ENCODE assay signal across 7 cellular contexts in the genomic region with DNA sequence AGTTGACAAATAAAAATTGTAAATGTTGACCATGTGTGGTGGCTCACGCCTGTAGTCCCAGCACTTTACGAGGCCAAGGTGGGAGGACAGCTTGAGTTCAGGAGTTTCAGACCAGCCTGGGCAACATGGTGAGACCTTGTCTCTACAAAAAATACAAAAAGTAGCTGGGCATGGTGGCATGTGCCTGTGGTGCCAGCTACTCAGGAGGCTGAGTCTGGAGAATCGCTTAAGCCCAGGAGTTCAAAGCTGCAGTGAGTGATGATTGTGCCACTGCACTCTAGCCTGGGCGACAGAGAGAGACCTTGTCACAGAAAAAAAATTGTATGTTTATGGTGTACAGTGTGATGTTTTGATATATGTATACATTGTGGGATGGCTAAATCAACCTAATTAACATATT.
"Had no signal": no experiment of that assay in that cellular context is flagged by ENCODE, and none has a peak within 500 bp of the region (broad histone marks: within the 10 kb centered on the region; RNA-seq: fewer than 3 reads in every experiment).

No MANE protein-coding gene starts in this region.

- H3K27ac ChIP-seq: GM23248, HL-60 had no signal

- H2AFZ ChIP-seq: GM23248 had no signal

- FAIRE-seq: H54, K562 had no signal

- H3K9ac ChIP-seq: GM23248 had no signal

- H3K9me3 Mint-ChIP-seq: H9 had no signal

- DNase-seq: GM23248, GOT3, H9, IMR-90 had no signal

- H3K4me3 Mint-ChIP-seq: H9 had no signal

- H3K4me3 ChIP-seq: GM23248, K562 had no signal

- ATAC-seq: K562 had no signal
